In the genomic region with DNA sequence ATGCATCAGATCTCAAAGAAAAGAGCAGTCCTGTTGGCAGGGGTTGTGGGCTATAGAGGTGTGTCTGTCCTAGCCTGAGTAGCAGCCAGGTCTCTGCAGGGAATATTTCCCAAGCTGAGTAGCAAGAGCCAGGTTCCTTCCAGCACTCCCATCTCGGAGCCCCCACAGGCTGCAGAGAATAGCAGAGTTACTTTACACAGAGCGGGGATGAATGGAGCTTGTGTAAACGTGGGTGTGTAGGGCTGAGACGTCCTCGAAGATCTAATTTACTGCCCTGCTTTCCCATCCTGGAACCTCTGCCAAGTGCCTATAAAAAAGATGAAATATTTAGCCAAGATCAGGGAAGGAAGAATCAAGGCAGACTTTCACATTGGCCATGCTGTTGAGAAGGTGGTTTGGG, we compare ENCODE assay signal across 22 cellular contexts.
DNase-seq lines count a peak whose midpoint lies in the region; ATAC-seq and TF ChIP-seq lines count a peak whose summit lies in the region.
"Had no signal": no experiment of that assay in that cellular context is flagged by ENCODE, and none has a peak within 500 bp of the region (broad histone marks: within the 10 kb centered on the region; RNA-seq: fewer than 3 reads in every experiment).

No MANE protein-coding gene starts in this region.

- peaks cover 12 to 14% of the 10 kb centered on the region in 2 donors for H3K27me3 Mint-ChIP-seq in T-cell

- H3F3A ChIP-seq in PC-9 (ENCODE audit: insufficient read depth, low read depth), result no peaks in the 10 kb centered on the region

- CTCF ChIA-PET in T-cell (lab: Charles Lee) (no interaction called here), PC-9 (lab: Charles Lee) (no interaction called here)

- no peaks in the 10 kb centered on the region for H3K36me3 Mint-ChIP-seq in T-cell

- TF ChIP-seq CTCF in right atrium auricular region (IDR thresholded peaks at IDR 0.05) (no peak), WERI-Rb-1 (IDR thresholded peaks at IDR 0.05; ENCODE audit: low read depth, low read length) (no peak), PC-9 (conservative IDR thresholded peaks at IDR 0.05) (no peak), upper lobe of right lung (IDR thresholded peaks at IDR 0.05) (no peak)

- H3K27ac ChIP-seq in right atrium auricular region (peak overlapping the region; percentile 80 to 92), WERI-Rb-1 (peak overlapping the region; percentile 13), PC-9 (no peak overlapping the region), upper lobe of right lung (no peak overlapping the region)
- H3K27ac ChIP-seq: right lobe of liver had no signal

- no peak overlapping the region for H3K4me3 ChIP-seq in right atrium auricular region
- H3K4me3 ChIP-seq in WERI-Rb-1 (ENCODE audit: low read depth, low read length), result no peak overlapping the region
- H3K4me3 ChIP-seq in PC-9, result no peak overlapping the region
- no peak overlapping the region for H3K4me3 ChIP-seq in upper lobe of right lung
- H3K4me3 ChIP-seq: right lobe of liver, SJCRH30 had no signal

- H3K4me1 ChIP-seq in right atrium auricular region, result peaks cover 0 to 73% of the 10 kb centered on the region in 2 donors
- H3K4me1 ChIP-seq in PC-9 (replicated peaks; ENCODE audit: insufficient read depth), result 0 out of 2 replicates have a peak, but pooled peaks cover 8% of the 10 kb centered on the region
- H3K4me1 ChIP-seq in upper lobe of right lung, result peaks cover 10% of the 10 kb centered on the region
- H3K4me1 ChIP-seq: right lobe of liver had no signal

- H3K79me2 ChIP-seq in PC-9 (ENCODE audit: low read depth), result no peaks in the 10 kb centered on the region

- H3K27me3 ChIP-seq in right atrium auricular region (no peaks in the 10 kb centered on the region), WERI-Rb-1 (ENCODE audit: insufficient read depth, low read depth, severe bottlenecking) (no peaks in the 10 kb centered on the region), PC-9 (ENCODE audit: insufficient read depth, low read depth) (peaks cover 27% of the 10 kb centered on the region), upper lobe of right lung (no peaks in the 10 kb centered on the region)
- H3K27me3 ChIP-seq: BE2C, right lobe of liver, SJCRH30 had no signal

- no peaks in the 10 kb centered on the region for H4K20me1 ChIP-seq in PC-9 (ENCODE audit: insufficient read depth)

- DNase-seq in right atrium auricular region (ENCODE audit: low spot score) (no peak), left ventricle myocardium superior (no peak), WERI-Rb-1 (no peak), inferior parietal cortex (ENCODE audit: extremely low spot score) (peak; percentile 17), amniotic stem cell (lab: John Stamatoyannopoulos, UW) (no peak), T-cell (no peak), PC-9 (no peak), upper lobe of right lung (no peak)
- DNase-seq: ACHN; activated CD8-positive, alpha-beta T cell treated with anti-CD3 and anti-CD28 coated beads, Interleukin-2, amount 10 ng/mL, durations not matched to agents 7 days and 5 days; aorta; BE2C; central memory CD4-positive, alpha-beta T cell; GF-D8; H7; NCI-H524; right lobe of liver; SJCRH30; stimulated activated CD4-positive, alpha-beta T cell treated with anti-CD3 and anti-CD28 coated beads, Interleukin-4, amount 100 ng/mL, for 1 hour; trophoblast cell had no signal

- H3K4me3 Mint-ChIP-seq in T-cell, result no peak overlapping the region
- H3K4me3 Mint-ChIP-seq: activated CD8-positive, alpha-beta T cell treated with anti-CD3 and anti-CD28 coated beads, Interleukin-2, amount 10 ng/mL, durations not matched to agents 7 days and 5 days had no signal

- H3K9me3 ChIP-seq in right atrium auricular region (peaks cover 0 to under 1% of the 10 kb centered on the region in 2 donors), WERI-Rb-1 (ENCODE audit: severe bottlenecking) (no peaks in the 10 kb centered on the region), PC-9 (ENCODE audit: insufficient read depth, low read depth) (no peaks in the 10 kb centered on the region), upper lobe of right lung (no peaks in the 10 kb centered on the region)
- H3K9me3 ChIP-seq: BE2C, right lobe of liver, SJCRH30 had no signal

- no peaks in the 10 kb centered on the region for H3K36me3 ChIP-seq in right atrium auricular region
- peaks cover 90% of the 10 kb centered on the region for H3K36me3 ChIP-seq in WERI-Rb-1
- H3K36me3 ChIP-seq in PC-9 (ENCODE audit: low read depth), result no peaks in the 10 kb centered on the region
- H3K36me3 ChIP-seq in upper lobe of right lung, result no peaks in the 10 kb centered on the region
- H3K36me3 ChIP-seq: right lobe of liver had no signal

- intact Hi-C loops in left ventricle myocardium superior (cut with micrococcal nuclease) (no loop called here), PC-9 (cut with micrococcal nuclease; ENCODE audit: unreplicated experiment) (no loop called here), upper lobe of right lung (cut with DNase I) (no loop called here)

- H2AFZ ChIP-seq in PC-9, result no peak overlapping the region

- ATAC-seq in left ventricle myocardium superior (no peak), T-cell (replicated peaks in 1 of 4) (no peak), upper lobe of right lung (no peak)
- ATAC-seq: activated CD8-positive, alpha-beta T cell treated with anti-CD3 and anti-CD28 coated beads, Interleukin-2, amount 10 ng/mL, durations not matched to agents 7 days and 5 days; activated naive CD4-positive, alpha-beta T cell treated with anti-CD3 and anti-CD28 coated beads, Interleukin-2, amount 50 U/mL, for 72 hours; right lobe of liver had no signal

- no peaks in the 10 kb centered on the region for H3K9me2 ChIP-seq in PC-9 (ENCODE audit: insufficient read depth)

- POLR2A ChIA-PET in T-cell (lab: Charles Lee) (no interaction called here), PC-9 (lab: Charles Lee; ENCODE audit: unreplicated experiment) (interaction anchor here (0.6 kb wide), 1 partner anchor 41 kb away, joined by 3 read pairs; no protein-coding TSS in a partner anchor)

- no TSS peak for BruUV-seq in PC-9 (replicated peaks; lab: Mats Ljungman, UMichigan)

- H3K9me3 Mint-ChIP-seq in T-cell, result peaks cover 0 to 2% (median 0%) of the 10 kb centered on the region in 3 donors
- H3K9me3 Mint-ChIP-seq: activated naive CD4-positive, alpha-beta T cell treated with anti-CD3 and anti-CD28 coated beads, Interleukin-2, amount 50 U/mL, for 72 hours; activated T-helper 2 cell treated with anti-CD3 and anti-CD28 coated beads, Interferon-gamma antibody, Interleukin-2, Interleukin-4, amounts not matched to agents 10 μg/mL and 5 μg/mL and 100 μg/mL, durations not matched to agents 14 hours and 24 hours and 36 hours had no signal

- H3K4me1 Mint-ChIP-seq in T-cell, result no peaks in the 10 kb centered on the region

- no peak overlapping the region for H3K27ac Mint-ChIP-seq in T-cell
- H3K27ac Mint-ChIP-seq: activated CD8-positive, alpha-beta T cell treated with anti-CD3 and anti-CD28 coated beads, Interleukin-2, amount 10 ng/mL, durations not matched to agents 7 days and 5 days; activated naive CD4-positive, alpha-beta T cell treated with anti-CD3 and anti-CD28 coated beads, Interleukin-2, amount 50 U/mL, for 72 hours; activated T-helper 2 cell treated with anti-CD3 and anti-CD28 coated beads, Interferon-gamma antibody, Interleukin-2, Interleukin-4, amounts not matched to agents 10 μg/mL and 5 μg/mL and 100 μg/mL, durations not matched to agents 14 hours and 24 hours and 36 hours had no signal

- no peak overlapping the region for H3K4me2 ChIP-seq in PC-9

Comparison
In these comparisons a context has a peak if more than half of its experiments do, and no peak if none do; other contexts are left out.
1. H3K27ac ChIP-seq: peak in right atrium auricular region (2 of 2) and WERI-Rb-1 (single experiment); none in PC-9 (single experiment) and upper lobe of right lung (single experiment).